In the genomic region with DNA sequence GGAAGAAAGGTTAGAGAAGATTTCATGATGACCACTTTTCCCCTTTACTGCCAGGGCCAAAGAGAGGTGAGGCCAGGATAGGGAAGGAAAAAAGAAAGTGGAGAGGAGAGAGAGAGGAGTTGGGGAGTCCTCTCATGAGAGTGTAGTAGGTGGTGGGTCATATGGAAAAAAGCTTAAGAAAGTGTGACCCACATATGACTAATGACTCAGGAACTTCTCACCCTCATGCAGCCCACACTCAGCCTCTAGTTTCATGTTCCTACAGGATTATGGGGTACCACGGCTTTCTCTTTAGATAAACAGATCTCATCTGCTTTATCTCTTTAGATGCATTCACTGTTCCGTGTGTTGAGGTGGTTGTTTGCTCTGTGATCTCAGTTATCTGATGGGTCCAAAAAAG, we compare ENCODE assay signal across 19 cellular contexts.
A peak's percentile ranks its signal among the peaks of the same experiment; 100 is the strongest.
DNase-seq lines count a peak whose midpoint lies in the region; ATAC-seq and TF ChIP-seq lines count a peak whose summit lies in the region.
"Had no signal": no experiment of that assay in that cellular context is flagged by ENCODE, and none has a peak within 500 bp of the region (broad histone marks: within the 10 kb centered on the region; RNA-seq: fewer than 3 reads in every experiment).

No MANE protein-coding gene starts in this region.

- POLR2A ChIA-PET in naive thymus-derived CD4-positive, alpha-beta T cell (lab: Charles Lee): no interaction called here

- TF ChIP-seq POLR2A in upper lobe of left lung (IDR thresholded peaks at IDR 0.05): no peak

- no peaks in the 10 kb centered on the region for H3K4me1 ChIP-seq in mesendoderm (ENCODE audit: control insufficient read depth, low read depth, low read length)
- no peaks in the 10 kb centered on the region for H3K4me1 ChIP-seq in upper lobe of left lung
- no peaks in the 10 kb centered on the region for H3K4me1 ChIP-seq in naive thymus-derived CD4-positive, alpha-beta T cell (ENCODE audit: control insufficient read depth in 2 of 2, insufficient read depth in 2 of 2, low read length in 2 of 2)
- H3K4me1 ChIP-seq: vagina had no signal

- no peaks in the 10 kb centered on the region for H3K36me3 Mint-ChIP-seq in naive thymus-derived CD4-positive, alpha-beta T cell
- H3K36me3 Mint-ChIP-seq: activated naive CD4-positive, alpha-beta T cell treated with anti-CD3 and anti-CD28 coated beads, Interleukin-2, amount 50 U/mL, for 24 hours; stimulated activated naive B cell treated with anti-CD40 and anti-IgM and Interleukin-4, amounts not matched to agents 10 μg/mL and 1 μg/mL and 100 μg/mL, for 72 hours had no signal

- H3K79me1 ChIP-seq in mesendoderm (ENCODE audit: low read length): no peaks in the 10 kb centered on the region

- H3K4me3 ChIP-seq in epithelial cell of esophagus (ENCODE audit: low read length) (no peak overlapping the region), mesendoderm (ENCODE audit: low read length) (no peak overlapping the region), upper lobe of left lung (no peak overlapping the region)
- no peak overlapping the region for H3K4me3 ChIP-seq in naive thymus-derived CD4-positive, alpha-beta T cell (ENCODE audit: low read length)
- H3K4me3 ChIP-seq: SJSA1, vagina had no signal

- no peak overlapping the region for H3K4ac ChIP-seq in mesendoderm (ENCODE audit: low read depth, low read length)

- no peak overlapping the region for H3K27ac ChIP-seq in mesendoderm (ENCODE audit: low read depth, low read length)
- H3K27ac ChIP-seq in upper lobe of left lung: no peak overlapping the region
- no peak overlapping the region for H3K27ac ChIP-seq in naive thymus-derived CD4-positive, alpha-beta T cell (ENCODE audit: low read depth, low read length)
- H3K27ac ChIP-seq: SJSA1, vagina had no signal

- H3K9ac ChIP-seq in mesendoderm (ENCODE audit: low read length): no peak overlapping the region

- H3K27me3 ChIP-seq in mesendoderm (ENCODE audit: insufficient read depth, low read length, poor library complexity) (no peaks in the 10 kb centered on the region), upper lobe of left lung (no peaks in the 10 kb centered on the region)
- H3K27me3 ChIP-seq in naive thymus-derived CD4-positive, alpha-beta T cell (ENCODE audit: control insufficient read depth in 2 of 2, insufficient read depth in 2 of 2, low read length in 2 of 2): no peaks in the 10 kb centered on the region
- H3K27me3 ChIP-seq: SJSA1, vagina had no signal

- no CpG with 5 or more reads among the region's 2 CpGs for WGBS in mesendoderm (ENCODE audit: extremely low coverage, insufficient coverage, low lambda C conversion rate)
- WGBS in upper lobe of left lung, 2 donors: 79 to 81% methylated on average over 2 of the region's 2 CpGs

- no peak overlapping the region for H2BK15ac ChIP-seq in mesendoderm (replicated peaks; ENCODE audit: low read depth)

- no peaks in the 10 kb centered on the region for H3K4me1 Mint-ChIP-seq in naive thymus-derived CD4-positive, alpha-beta T cell
- H3K4me1 Mint-ChIP-seq: activated naive CD4-positive, alpha-beta T cell treated with anti-CD3 and anti-CD28 coated beads, Interleukin-2, amount 50 U/mL, for 24 hours; stimulated activated naive B cell treated with anti-CD40 and anti-IgM and Interleukin-4, amounts not matched to agents 10 μg/mL and 1 μg/mL and 100 μg/mL, for 72 hours had no signal

- no peaks in the 10 kb centered on the region for H3K27me3 Mint-ChIP-seq in naive thymus-derived CD4-positive, alpha-beta T cell
- H3K27me3 Mint-ChIP-seq: activated naive CD4-positive, alpha-beta T cell treated with anti-CD3 and anti-CD28 coated beads, Interleukin-2, amount 50 U/mL, for 24 hours had no signal

- no peak overlapping the region for H3K18ac ChIP-seq in mesendoderm (ENCODE audit: low read length)

- no peak overlapping the region for H4K5ac ChIP-seq in mesendoderm (ENCODE audit: low read length)

- no peak for ATAC-seq in upper lobe of left lung (ENCODE audit: low FRiP score in 2 of 2)
- no peak for ATAC-seq in naive thymus-derived CD4-positive, alpha-beta T cell
- ATAC-seq: stimulated activated naive B cell treated with anti-CD40 and anti-IgM and Interleukin-4, amounts not matched to agents 10 μg/mL and 1 μg/mL and 100 μg/mL, for 72 hours had no signal

- H3K4me3 Mint-ChIP-seq in naive thymus-derived CD4-positive, alpha-beta T cell: no peak overlapping the region
- H3K4me3 Mint-ChIP-seq: activated naive CD4-positive, alpha-beta T cell treated with anti-CD3 and anti-CD28 coated beads, Interleukin-2, amount 50 U/mL, for 24 hours; endodermal cell; stimulated activated naive B cell treated with anti-CD40 and anti-IgM and Interleukin-4, amounts not matched to agents 10 μg/mL and 1 μg/mL and 100 μg/mL, for 72 hours had no signal

- no peaks in the 10 kb centered on the region for H3K9me3 ChIP-seq in upper lobe of left lung
- H3K9me3 ChIP-seq in naive thymus-derived CD4-positive, alpha-beta T cell (ENCODE audit: control insufficient read depth in 2 of 3, low read length in 3 of 3): no peaks in the 10 kb centered on the region
- H3K9me3 ChIP-seq: SJSA1 had no signal

- H3K9me3 Mint-ChIP-seq in naive thymus-derived CD4-positive, alpha-beta T cell: peaks cover 0 to 14% (median 3%) of the 10 kb centered on the region in 11 donors

- H3K23ac ChIP-seq in mesendoderm (ENCODE audit: low read length): no peak overlapping the region

- CTCF ChIA-PET in naive thymus-derived CD4-positive, alpha-beta T cell (lab: Charles Lee): no interaction called here

- no peak overlapping the region for H4K8ac ChIP-seq in mesendoderm (ENCODE audit: low read depth, low read length)

- TF ChIP-seq CTCF in epithelial cell of esophagus (IDR thresholded peaks at IDR 0.05; ENCODE audit: insufficient read depth, low read depth, low read length, missing control alignments): no peak
- no peak for TF ChIP-seq CTCF in upper lobe of left lung (IDR thresholded peaks at IDR 0.05)

- H3K36me3 ChIP-seq in mesendoderm (ENCODE audit: control insufficient read depth, insufficient read depth, low read length): no peaks in the 10 kb centered on the region
- H3K36me3 ChIP-seq in upper lobe of left lung: no peaks in the 10 kb centered on the region
- no peaks in the 10 kb centered on the region for H3K36me3 ChIP-seq in naive thymus-derived CD4-positive, alpha-beta T cell (ENCODE audit: control insufficient read depth in 2 of 3, insufficient read depth in 3 of 3, low read length in 3 of 3)
- H3K36me3 ChIP-seq: SJSA1, vagina had no signal

- intact Hi-C loops in naive thymus-derived CD4-positive, alpha-beta T cell (cut with micrococcal nuclease): no loop called here

- no peak overlapping the region for H3K4me2 ChIP-seq in mesendoderm (ENCODE audit: low read length)

- no peak overlapping the region for H2BK5ac ChIP-seq in mesendoderm (ENCODE audit: low read length)

- DNase-seq in EH (ENCODE audit: low read depth) (peak; percentile 77), NCI-H226 (peak; percentile 69), epithelial cell of esophagus (ENCODE audit: low read depth) (peak; percentile 70), mesendoderm (peak; percentile 56), upper lobe of left lung (no peak), NCI-H1436 (lab: John Stamatoyannopoulos, UW) (no peak)
- DNase-seq in activated effector memory CD4-positive, alpha-beta T cell treated with anti-CD3 and anti-CD28 coated beads, Interleukin-2, amount 50 U/mL, for 16 hours: no peak
- no peak for DNase-seq in naive thymus-derived CD4-positive, alpha-beta T cell
- DNase-seq: activated CD4-positive, alpha-beta T cell treated with anti-CD3 and anti-CD28 coated beads for 4 hours; activated CD8-positive, alpha-beta memory T cell treated with anti-CD3 and anti-CD28 coated beads, Interleukin-2, amount 50 U/mL, for 48 hours; endodermal cell; KG1; midbrain; NCI-H1417 treated with DMSO at 0.1 percent for 48 hours; small intestine; stimulated activated naive B cell treated with anti-CD40 and anti-IgM and Interleukin-4, amounts not matched to agents 10 μg/mL and 1 μg/mL and 100 μg/mL, for 72 hours had no signal

- H2BK120ac ChIP-seq in mesendoderm (ENCODE audit: low read depth, low read length): no peak overlapping the region

- no peak overlapping the region for H3K27ac Mint-ChIP-seq in naive thymus-derived CD4-positive, alpha-beta T cell
- H3K27ac Mint-ChIP-seq: activated naive CD4-positive, alpha-beta T cell treated with anti-CD3 and anti-CD28 coated beads, Interleukin-2, amount 50 U/mL, for 24 hours; endodermal cell; stimulated activated naive B cell treated with anti-CD40 and anti-IgM and Interleukin-4, amounts not matched to agents 10 μg/mL and 1 μg/mL and 100 μg/mL, for 72 hours had no signal

- no peak for TF ChIP-seq EP300 in upper lobe of left lung (IDR thresholded peaks at IDR 0.05)

- no peaks in the 10 kb centered on the region for H3K79me2 ChIP-seq in mesendoderm (ENCODE audit: control insufficient read depth, insufficient read depth, low read length)

- no peak overlapping the region for H3K56ac ChIP-seq in mesendoderm (ENCODE audit: low read length)

- H2AK5ac ChIP-seq in mesendoderm (ENCODE audit: low read length): no peak overlapping the region

Comparison
In these comparisons a context has a peak if more than half of its experiments do, and no peak if none do; other contexts are left out.
1. DNase-seq: peak in EH (single experiment), NCI-H226 (single experiment), epithelial cell of esophagus (single experiment) and mesendoderm (single experiment); none in activated effector memory CD4-positive, alpha-beta T cell treated with anti-CD3 and anti-CD28 coated beads, Interleukin-2, amount 50 U/mL, for 16 hours (single experiment), upper lobe of left lung (0 of 2), NCI-H1436 (single experiment) and naive thymus-derived CD4-positive, alpha-beta T cell (0 of 9).